8 cellular contexts compared by ENCODE assay signal in the genomic region with DNA sequence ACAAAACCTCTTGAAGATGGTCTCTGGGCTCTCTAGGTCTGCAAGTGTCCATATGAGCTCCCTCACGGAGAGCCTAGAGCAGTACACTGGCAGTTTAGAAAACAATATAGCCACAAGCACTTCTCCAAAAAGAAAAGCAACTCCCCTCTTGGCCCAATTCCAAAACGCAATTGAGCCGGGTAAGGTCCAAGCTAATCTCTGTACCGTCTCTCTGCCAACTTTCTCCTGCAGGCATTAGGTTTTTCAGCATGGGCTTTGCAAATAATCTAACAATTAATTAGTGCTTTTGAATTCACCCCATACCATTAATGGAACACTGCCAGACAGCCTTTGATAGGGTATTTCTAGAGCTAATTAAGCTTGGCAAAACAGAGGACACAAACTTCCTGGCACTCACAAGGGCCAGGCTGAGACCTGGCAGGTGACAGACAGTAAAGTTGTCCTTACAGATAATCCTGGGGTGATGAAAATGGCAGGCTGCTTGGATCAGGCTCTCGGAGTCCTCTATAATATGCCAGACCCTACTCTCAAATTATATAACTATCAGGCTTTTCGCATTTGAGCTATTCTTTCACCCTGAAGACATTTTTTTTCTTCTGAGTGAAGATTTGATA. TPM values are rescaled to one million over a fixed set of nuclear protein-coding genes. Genes with fewer than 3 reads are reported as not detected.
A peak's percentile ranks its signal among the peaks of the same experiment; 100 is the strongest.
DNase-seq lines count a peak whose midpoint lies in the region; ATAC-seq and TF ChIP-seq lines count a peak whose summit lies in the region.

No MANE protein-coding gene starts in this region.

- DNase-seq in H9: no peak
- DNase-seq in NCI-H524 (lab: John Stamatoyannopoulos, UW): peak; percentile 92 to 94
- no peak for DNase-seq in esophagus muscularis mucosa (ENCODE audit: extremely low spot score)
- peak; percentile 23 for DNase-seq in putamen (ENCODE audit: low spot score)
- DNase-seq in CD8-positive, alpha-beta T cell: no peak
- no peak for DNase-seq in GM10248 (ENCODE audit: extremely low spot score)
- no peak for DNase-seq in mesenteric fat pad (ENCODE audit: low spot score)

- H3K36me3 ChIP-seq in esophagus muscularis mucosa: no peaks in the 10 kb centered on the region
- no peaks in the 10 kb centered on the region for H3K36me3 ChIP-seq in CD8-positive, alpha-beta T cell (ENCODE audit: insufficient read depth, low read length)

- no peak overlapping the region for H3T11ph ChIP-seq in H9 (ENCODE audit: low read length)

- H2BK5ac ChIP-seq in H9 (ENCODE audit: insufficient read length, low read length): no peak overlapping the region

- no peak overlapping the region for H2AK5ac ChIP-seq in H9 (ENCODE audit: insufficient read length, low read length)

- intact Hi-C loops in esophagus muscularis mucosa (cut with DNase I): loop anchor here (5.0 kb wide), 1 partner anchor 36 kb away; no protein-coding TSS in a partner anchor
- intact Hi-C loops in CD8-positive, alpha-beta T cell (cut with DNase I, micrococcal nuclease): no loop called here

- H3K9me3 Mint-ChIP-seq in H9: no peaks in the 10 kb centered on the region
- H3K9me3 Mint-ChIP-seq in CD8-positive, alpha-beta T cell: no peaks in the 10 kb centered on the region

- no peaks in the 10 kb centered on the region for H4K20me1 ChIP-seq in H9 (ENCODE audit: control insufficient read depth, insufficient read depth, insufficient read length)

- no peak overlapping the region for H2BK120ac ChIP-seq in H9 (ENCODE audit: low read depth, low read length, poor library complexity, severe bottlenecking)

- TF ChIP-seq CTCF in H9 (conservative IDR thresholded peaks at IDR 0.05) (no peak), esophagus muscularis mucosa (IDR thresholded peaks at IDR 0.05) (no peak), GM10248 (IDR thresholded peaks at IDR 0.05; ENCODE audit: control extremely low read depth, extremely low read depth, low read depth, missing control alignments) (no peak)
- TF ChIP-seq CTCF in CD8-positive, alpha-beta T cell (IDR thresholded peaks at IDR 0.05): no peak

- TF ChIP-seq EP300 in esophagus muscularis mucosa (IDR thresholded peaks at IDR 0.05): no peak

- no peak overlapping the region for H3K4ac ChIP-seq in H9 (ENCODE audit: low read depth, low read length)

- H3K36me3 Mint-ChIP-seq in H9 (ENCODE audit: insufficient read depth in 1 of 3, low read depth in 3 of 3): no peaks in the 10 kb centered on the region
- no peaks in the 10 kb centered on the region for H3K36me3 Mint-ChIP-seq in CD8-positive, alpha-beta T cell

- H3K18ac ChIP-seq in H9 (ENCODE audit: insufficient read length, low read depth, low read length): no peak overlapping the region

- no peaks in the 10 kb centered on the region for H3K79me2 ChIP-seq in H9 (ENCODE audit: insufficient read depth, low read length)

- no peak overlapping the region for H4K8ac ChIP-seq in H9 (replicated peaks; ENCODE audit: insufficient read length, low read depth, low read length)

- H3K4me1 ChIP-seq in H9 (ENCODE audit: insufficient read depth, low read length) (no peaks in the 10 kb centered on the region), esophagus muscularis mucosa (peaks cover 43 to 94% (median 86%) of the 10 kb centered on the region in 4 donors)
- no peaks in the 10 kb centered on the region for H3K4me1 ChIP-seq in CD8-positive, alpha-beta T cell (ENCODE audit: insufficient read depth, low read length)

- no peak overlapping the region for H3K4me3 Mint-ChIP-seq in H9
- no peak overlapping the region for H3K4me3 Mint-ChIP-seq in CD8-positive, alpha-beta T cell

- H3K27me3 Mint-ChIP-seq in H9 (ENCODE audit: low read depth): no peaks in the 10 kb centered on the region
- no peaks in the 10 kb centered on the region for H3K27me3 Mint-ChIP-seq in CD8-positive, alpha-beta T cell (ENCODE audit: low read depth)

- H3K4me1 Mint-ChIP-seq in H9: peaks cover 6% of the 10 kb centered on the region in 2 experiments
- H3K4me1 Mint-ChIP-seq in CD8-positive, alpha-beta T cell (ENCODE audit: low read depth): peaks cover 37% of the 10 kb centered on the region

- no peak overlapping the region for H3K14ac ChIP-seq in H9 (ENCODE audit: insufficient read depth, low read length)

- no peaks in the 10 kb centered on the region for H3K79me1 ChIP-seq in H9 (ENCODE audit: insufficient read depth, low read depth, low read length, poor library complexity, severe bottlenecking)

- H2AFZ ChIP-seq in H9 (ENCODE audit: low read length): no peak overlapping the region

- H3K27me3 ChIP-seq in H9 (ENCODE audit: insufficient read depth, low read length) (no peaks in the 10 kb centered on the region), esophagus muscularis mucosa (no peaks in the 10 kb centered on the region)
- H3K27me3 ChIP-seq in CD8-positive, alpha-beta T cell (ENCODE audit: insufficient read depth, low read length): no peaks in the 10 kb centered on the region

- H3K4me2 ChIP-seq in H9 (ENCODE audit: insufficient read depth, insufficient read length, low read length): no peak overlapping the region

- no peak overlapping the region for H4K5ac ChIP-seq in H9 (ENCODE audit: insufficient read length, low read depth, low read length)

- POLR2A ChIA-PET in CD8-positive, alpha-beta T cell (lab: Charles Lee): interaction anchor here (0.6 kb wide), 1 partner anchor 289 kb away, joined by 3 read pairs; no protein-coding TSS in a partner anchor
- POLR2A ChIA-PET in GM10248 (lab: Yijun Ruan, JAX): no interaction called here

- H3K23ac ChIP-seq in H9 (ENCODE audit: insufficient read length, low read depth, low read length): no peak overlapping the region

- no peak overlapping the region for H3K9ac ChIP-seq in H9 (ENCODE audit: extremely low read depth, insufficient read length, low read length)

- ATAC-seq in CD8-positive, alpha-beta T cell: no peak
- ATAC-seq in HG02852 (IDR thresholded peaks at IDR 0.05; ENCODE audit: unreplicated experiment): no peak

- CTCF ChIA-PET in CD8-positive, alpha-beta T cell (lab: Charles Lee): interaction anchor here (0.6 to 0.7 kb wide), 2 partner anchors 98 to 1900 kb away, joined by 3 read pairs; no protein-coding TSS in a partner anchor
- CTCF ChIA-PET in GM10248 (lab: Yijun Ruan, JAX): interaction anchor here (0.9 to 2.2 kb wide), 5 partner anchors 10 to 38 kb away, joined by 3 to 7 read pairs (median 4); no protein-coding TSS in a partner anchor

- no peak overlapping the region for H3K56ac ChIP-seq in H9 (ENCODE audit: insufficient read length, low read depth, low read length)

- peak overlapping the region in 1 of 4 donors; percentile 5 for H3K4me3 ChIP-seq in esophagus muscularis mucosa
- no peak overlapping the region for H3K4me3 ChIP-seq in CD8-positive, alpha-beta T cell (ENCODE audit: low read depth, low read length)

- H2BK20ac ChIP-seq in H9 (ENCODE audit: low read depth, low read length, poor library complexity, severe bottlenecking): no peak overlapping the region

- no peak overlapping the region for H2BK15ac ChIP-seq in H9 (ENCODE audit: low read depth, low read length)

- no CpG with 5 or more reads among the region's 6 CpGs for WGBS in H9 (ENCODE audit: extremely low coverage, insufficient read length, low lambda C conversion rate)
- 14% methylated on average over 6 of the region's 6 CpGs for whole genome bisulfite sequencing in esophagus muscularis mucosa

- peak overlapping the region in 2 of 3 experiments; percentile 15 to 37; a peak in 2 of 7 replicates for H3K27ac Mint-ChIP-seq in H9
- no peak overlapping the region for H3K27ac Mint-ChIP-seq in CD8-positive, alpha-beta T cell

- TF ChIP-seq POLR2A in esophagus muscularis mucosa (IDR thresholded peaks at IDR 0.05; ENCODE audit: low read depth): no peak

- no peaks in the 10 kb centered on the region for H3K23me2 ChIP-seq in H9 (ENCODE audit: insufficient read length, low read depth, low read length, poor library complexity, severe bottlenecking)

- H3K27ac ChIP-seq in H9 (ENCODE audit: insufficient read length, low read depth, low read length): no peak overlapping the region
- peak overlapping the region; percentile 77 to 85 (median 83) for H3K27ac ChIP-seq in esophagus muscularis mucosa (replicated peaks in 1 of 4)
- H3K27ac ChIP-seq in CD8-positive, alpha-beta T cell (ENCODE audit: low read depth, low read length): no peak overlapping the region

- no peak overlapping the region for H2BK12ac ChIP-seq in H9 (ENCODE audit: insufficient read length, low read depth, low read length)

- H4K91ac ChIP-seq in H9 (ENCODE audit: insufficient read length, low read depth, low read length): no peak overlapping the region

- H3K9me3 ChIP-seq in H9 (ENCODE audit: control insufficient read depth, low read depth, low read length): no peaks in the 10 kb centered on the region
- H3K9me3 ChIP-seq in esophagus muscularis mucosa: peaks cover 0 to 6% (median 0%) of the 10 kb centered on the region in 4 donors
- no peaks in the 10 kb centered on the region for H3K9me3 ChIP-seq in CD8-positive, alpha-beta T cell (ENCODE audit: low read length)

RNA-seq across cellular contexts. Expression of gene TGFBR3, which starts 39.8 kb away (rescaled TPM):
- total RNA-seq in H9 (2021) (2.4 and 3.6 TPM in 2 replicates), esophagus muscularis mucosa (100 to 1,000 TPM; 176 to 262 (median 188) TPM), mesenteric fat pad (158 TPM)
- 10 to 100 TPM; 36.7 to 37.9 TPM for total RNA-seq in CD8-positive, alpha-beta T cell

Comparison
In these comparisons a context has a peak if more than half of its experiments do, and no peak if none do; other contexts are left out.
1. DNase-seq: peak in NCI-H524 (2 of 2) and putamen (single experiment); none in H9 (single experiment), esophagus muscularis mucosa (single experiment), CD8-positive, alpha-beta T cell (0 of 7), GM10248 (single experiment) and mesenteric fat pad (single experiment).
2. H3K27ac ChIP-seq: peak in esophagus muscularis mucosa (4 of 4); none in H9 (single experiment) and CD8-positive, alpha-beta T cell (single experiment).